In the genomic region with DNA sequence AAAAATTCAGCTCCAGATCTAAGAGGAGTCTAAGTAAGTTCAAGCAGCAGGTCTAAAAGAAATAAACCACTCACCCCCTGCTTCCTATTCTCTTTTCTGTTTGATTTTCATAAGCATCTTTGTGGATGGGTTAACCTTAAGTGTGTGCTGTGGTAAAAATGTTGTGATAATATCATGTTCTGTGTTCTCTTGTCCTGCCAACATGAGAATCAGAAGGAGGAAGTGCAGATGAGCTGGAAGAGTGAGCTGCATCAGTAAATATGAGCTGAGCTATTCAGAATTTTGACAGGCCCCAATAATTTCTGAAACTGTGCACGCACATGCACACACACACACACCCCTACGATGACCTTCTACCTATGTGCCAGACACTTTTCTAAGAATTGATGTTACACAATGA, we compare ENCODE assay signal across 21 cellular contexts.
"Had no signal": no experiment of that assay in that cellular context is flagged by ENCODE, and none has a peak within 500 bp of the region (broad histone marks: within the 10 kb centered on the region; RNA-seq: fewer than 3 reads in every experiment).

No MANE protein-coding gene starts in this region.

- H3K27ac ChIP-seq: HL-60, PC-9, Peyer's patch, SJCRH30, SK-N-MC had no signal

- DNase-seq: KBM-7, MV-4-11, NCI-H1048, NCI-H1105, NCI-H1417, NCI-H146, NCI-H1694 treated with DMSO at 0.1 percent for 48 hours, NCI-H1930, NCI-H2081, NCI-H2107, NCI-H2227 treated with DMSO at 0.1 percent for 48 hours, NCI-H524 treated with DMSO at 0.1 percent for 48 hours, NCI-H69, NCI-H774, PC-9, Peyer's patch, SHP77 treated with DMSO at 0.1 percent for 48 hours, SJCRH30 had no signal

- H3K4me3 ChIP-seq: PC-9, Peyer's patch, SJCRH30, SK-N-MC had no signal

- H3K27me3 ChIP-seq: Peyer's patch had no signal

- ATAC-seq: Right ventricle myocardium inferior had no signal
